In the genomic region with DNA sequence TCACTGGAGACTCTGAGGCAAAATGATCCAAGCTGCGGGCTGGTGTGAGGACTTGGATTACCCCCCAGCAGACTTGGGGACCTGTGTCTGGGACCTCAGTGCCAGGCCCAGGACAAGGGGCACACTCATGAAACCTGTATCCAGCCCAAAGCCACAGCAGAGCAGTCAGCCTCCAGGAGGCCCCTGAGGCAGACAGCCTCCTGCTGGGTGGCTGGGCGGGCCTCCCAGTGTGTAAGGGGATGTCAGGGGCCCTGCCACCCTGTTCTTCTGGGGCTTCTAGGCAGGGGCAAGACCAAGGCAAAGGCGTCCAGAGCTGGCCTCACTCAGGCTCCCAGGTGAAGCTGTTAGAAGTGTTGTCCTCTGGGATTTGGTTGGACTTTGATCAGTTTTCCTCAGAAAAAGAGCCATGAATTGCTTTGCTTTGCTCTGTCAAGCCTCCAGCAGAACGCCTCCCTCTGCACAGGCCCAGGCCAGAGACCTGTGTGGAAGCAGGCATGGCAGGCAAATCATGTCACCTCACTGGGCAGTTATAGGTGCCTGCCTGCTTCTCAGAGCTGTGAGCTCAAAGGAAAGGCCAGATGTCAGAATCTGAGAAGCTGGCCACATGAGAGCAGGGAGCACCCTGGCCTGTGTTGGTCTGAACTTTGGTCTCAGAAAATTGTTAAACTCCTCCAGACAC, we compare ENCODE assay signal across 16 cellular contexts.
A peak's percentile ranks its signal among the peaks of the same experiment; 100 is the strongest.
DNase-seq lines count a peak whose midpoint lies in the region; ATAC-seq and TF ChIP-seq lines count a peak whose summit lies in the region.
"Had no signal": no experiment of that assay in that cellular context is flagged by ENCODE, and none has a peak within 500 bp of the region (broad histone marks: within the 10 kb centered on the region; RNA-seq: fewer than 3 reads in every experiment).

No MANE protein-coding gene starts in this region.

- DNase-seq in ELR (ENCODE audit: low read depth): peak; percentile 27
- no peak for DNase-seq in RWPE1 (ENCODE audit: low spot score)
- DNase-seq in kidney tubule cell (ENCODE audit: low spot score): peak; percentile 24
- DNase-seq in sigmoid colon: peak; percentile 44
- no peak for DNase-seq in RPMI8226
- no peak for DNase-seq in coronary artery (ENCODE audit: low spot score)
- DNase-seq: activated naive CD4-positive, alpha-beta T cell treated with anti-CD3 and anti-CD28 coated beads for 36 hours; cerebellar nuclear complex; NCI-H1417; NCI-H510A; SHP77; stimulated activated CD4-positive, alpha-beta T cell treated with anti-CD3 and anti-CD28 coated beads, Interleukin-2, amount 100 ng/mL, for 48 hours had no signal

- CTCF ChIA-PET in RWPE1 (lab: Yijun Ruan, JAX): interaction anchor here (1.1 kb wide), 1 partner anchor 72 kb away, joined by 5 read pairs; no protein-coding TSS in a partner anchor

- H3K27me3 ChIP-seq in sigmoid colon: no peaks in the 10 kb centered on the region

- TF ChIP-seq POLR2A in sigmoid colon (IDR thresholded peaks at IDR 0.05): no peak

- TF ChIP-seq CTCF in RWPE1 (conservative IDR thresholded peaks at IDR 0.05; ENCODE audit: low read depth) (no peak), sigmoid colon (IDR thresholded peaks at IDR 0.05) (no peak), coronary artery (IDR thresholded peaks at IDR 0.05) (no peak)

- intact Hi-C loops in sigmoid colon (cut with DNase I): no loop called here

- POLR2A ChIA-PET in RWPE1 (lab: Yijun Ruan, JAX; ENCODE audit: low non-redundant PET): no interaction called here

- no peak overlapping the region for H3K4me3 ChIP-seq in sigmoid colon
- H3K4me3 ChIP-seq in coronary artery: no peak overlapping the region
- H3K4me3 ChIP-seq: GM23338 had no signal

- no peak for ATAC-seq in GM21423 (IDR thresholded peaks at IDR 0.05; ENCODE audit: unreplicated experiment)
- no peak for ATAC-seq in HG03175 (IDR thresholded peaks at IDR 0.05; ENCODE audit: unreplicated experiment)
- ATAC-seq: esophagus mucosa, GM23338 had no signal

- no peaks in the 10 kb centered on the region for H3K36me3 ChIP-seq in sigmoid colon

- H3K27ac ChIP-seq in RWPE1 (peak overlapping the region; percentile 56), sigmoid colon (peak overlapping the region in 1 of 4 donors; percentile 51), coronary artery (peak overlapping the region in 1 of 2 donors; percentile 81)

- no peaks in the 10 kb centered on the region for H3K9me3 ChIP-seq in sigmoid colon

- no peak for TF ChIP-seq EP300 in sigmoid colon (IDR thresholded peaks at IDR 0.05)

- WGBS in sigmoid colon, 2 donors: 27 to 74% methylated on average over 4 of the region's 4 CpGs

- H3K4me1 ChIP-seq in sigmoid colon: peaks cover 0 to 31% (median 24%) of the 10 kb centered on the region in 4 donors

Comparison
In these comparisons a context has a peak if more than half of its experiments do, and no peak if none do; other contexts are left out.
1. DNase-seq: peak in ELR (single experiment), kidney tubule cell (single experiment) and sigmoid colon (single experiment); none in RWPE1 (single experiment), RPMI8226 (single experiment) and coronary artery (single experiment).